In the genomic region with DNA sequence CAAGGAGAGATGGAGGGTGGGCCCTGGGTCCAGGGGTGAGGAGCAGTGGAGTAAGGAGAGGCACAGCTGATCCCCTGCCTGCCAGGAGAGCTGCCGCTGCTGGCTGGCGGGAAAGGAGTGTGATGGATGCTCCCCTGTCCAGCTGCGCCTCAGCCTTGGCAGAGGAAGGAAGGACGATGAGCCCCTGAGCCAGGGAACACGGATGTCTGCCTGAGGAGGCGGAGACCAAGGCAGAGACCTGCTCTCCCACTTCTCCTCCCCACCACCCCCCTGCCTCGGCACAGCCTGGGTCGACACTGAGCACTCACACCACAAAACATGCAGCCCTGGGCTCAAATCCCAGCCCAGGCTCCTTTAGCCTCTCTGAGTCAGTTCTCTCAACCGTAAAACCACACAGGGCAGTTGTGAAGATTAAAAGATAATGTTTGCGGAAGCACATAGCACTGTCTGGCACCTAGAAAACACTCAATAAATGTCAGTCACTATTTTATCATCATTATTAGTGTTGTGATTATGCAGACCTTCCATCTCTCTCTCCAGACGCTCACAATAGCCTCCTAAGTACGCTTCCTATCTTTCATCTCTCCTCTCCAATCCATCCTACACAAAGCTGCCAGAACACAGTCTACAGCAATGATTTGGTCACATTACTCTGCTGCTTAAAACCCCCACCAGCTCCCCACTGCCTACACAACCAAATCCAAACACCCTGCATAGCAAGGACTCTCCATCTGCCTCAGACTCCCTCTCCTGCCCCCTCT, we compare ENCODE assay signal across 8 cellular contexts. TPM values are rescaled to one million over a fixed set of nuclear protein-coding genes. Genes with fewer than 3 reads are reported as not detected.
DNase-seq lines count a peak whose midpoint lies in the region; ATAC-seq, FAIRE-seq and TF ChIP-seq lines count a peak whose summit lies in the region.

No MANE protein-coding gene starts in this region.

- no peaks in the 10 kb centered on the region for H4K20me1 ChIP-seq in PC-9 (ENCODE audit: insufficient read depth)

- no TSS peak for BruUV-seq in A673 (replicated peaks; lab: Mats Ljungman, UMichigan)
- no TSS peak for BruUV-seq in PC-9 (replicated peaks; lab: Mats Ljungman, UMichigan)

- no peaks in the 10 kb centered on the region for H3K9me2 ChIP-seq in PC-9 (ENCODE audit: insufficient read depth)

- H3K36me3 ChIP-seq in A673 (ENCODE audit: insufficient read depth, low read length, poor library complexity, severe bottlenecking) (no peaks in the 10 kb centered on the region), PC-9 (ENCODE audit: low read depth) (no peaks in the 10 kb centered on the region), esophagus muscularis mucosa (no peaks in the 10 kb centered on the region)

- no peak for TF ChIP-seq POLR2A in esophagus muscularis mucosa (IDR thresholded peaks at IDR 0.05; ENCODE audit: low read depth)

- H3K79me2 ChIP-seq in PC-9 (ENCODE audit: low read depth) = no peaks in the 10 kb centered on the region

- intact Hi-C loops in A673 (cut with micrococcal nuclease; ENCODE audit: unreplicated experiment) = no loop called here
- intact Hi-C loops in PC-9 (cut with micrococcal nuclease; ENCODE audit: unreplicated experiment) = no loop called here
- intact Hi-C loops in esophagus muscularis mucosa (cut with DNase I) = no loop called here

- 23% methylated on average over 9 of the region's 12 CpGs for WGBS in esophagus muscularis mucosa

- H3F3A ChIP-seq in PC-9 (ENCODE audit: insufficient read depth, low read depth) = peaks cover 43% of the 10 kb centered on the region

- no peaks in the 10 kb centered on the region for H3K9me3 ChIP-seq in A673 (ENCODE audit: low read depth, low read length, poor library complexity, severe bottlenecking)
- H3K9me3 ChIP-seq in PC-9 (ENCODE audit: insufficient read depth, low read depth) = no peaks in the 10 kb centered on the region
- no peaks in the 10 kb centered on the region for H3K9me3 ChIP-seq in esophagus muscularis mucosa

- CTCF ChIA-PET in A673 (lab: Charles Lee) (no interaction called here), PC-9 (lab: Charles Lee) (interaction anchor here (0.7 to 1.4 kb wide), 2 partner anchors 32 to 583 kb away, joined by 3 read pairs; no protein-coding TSS in a partner anchor)

- peak overlapping the region; percentile 65 for H3K4me2 ChIP-seq in PC-9

- H3K27me3 ChIP-seq in A673 (replicated peaks; ENCODE audit: insufficient read depth, low read depth, low read length, poor library complexity) (peaks cover 58% of the 10 kb centered on the region), PC-9 (ENCODE audit: insufficient read depth, low read depth) (no peaks in the 10 kb centered on the region), esophagus muscularis mucosa (no peaks in the 10 kb centered on the region)

- H3K4me1 ChIP-seq in A673 (ENCODE audit: insufficient read depth, low read length, poor library complexity, severe bottlenecking) = peaks cover 5% of the 10 kb centered on the region
- H3K4me1 ChIP-seq in PC-9 (replicated peaks; ENCODE audit: insufficient read depth) = peaks cover 58% of the 10 kb centered on the region
- peaks cover 24 to 37% (median 36%) of the 10 kb centered on the region in 4 donors for H3K4me1 ChIP-seq in esophagus muscularis mucosa

- H3K4me3 ChIP-seq in A673 (ENCODE audit: low read depth, low read length, poor library complexity, severe bottlenecking) (no peak overlapping the region), PC-9 (peak overlapping the region; percentile 32; the same call in 1 of the 2 replicates), esophagus muscularis mucosa (no peak overlapping the region)

- no peak for FAIRE-seq in frontal cortex (lab: Jason Lieb, UNC)

- POLR2A ChIA-PET in A673 (lab: Charles Lee; ENCODE audit: low non-redundant PET) (no interaction called here), PC-9 (lab: Charles Lee; ENCODE audit: unreplicated experiment) (interaction anchor here (0.5 to 0.7 kb wide), 3 partner anchors 182 to 490 kb away, joined by 3 to 4 read pairs (median 4); partner anchors contain the start of gene HSPBAP1)

- TF ChIP-seq CTCF in A673 (conservative IDR thresholded peaks at IDR 0.05; ENCODE audit: low read depth, low read length) (no peak), PC-9 (conservative IDR thresholded peaks at IDR 0.05) (no peak), esophagus muscularis mucosa (IDR thresholded peaks at IDR 0.05) (no peak)

- ATAC-seq in GM18502 (IDR thresholded peaks at IDR 0.05; ENCODE audit: poor library complexity, unreplicated experiment) (peak; percentile 75), HG03196 (IDR thresholded peaks at IDR 0.05; ENCODE audit: unreplicated experiment) (peak; percentile 45)

- no peak overlapping the region for H2AFZ ChIP-seq in PC-9

- TF ChIP-seq EP300 in esophagus muscularis mucosa (IDR thresholded peaks at IDR 0.05) = no peak

- H3K27ac ChIP-seq in A673 (ENCODE audit: low read depth, low read length, poor library complexity, severe bottlenecking) = no peak overlapping the region
- H3K27ac ChIP-seq in PC-9 = peak overlapping the region; percentile 53
- peak overlapping the region; percentile 10 to 65 (median 34) for H3K27ac ChIP-seq in esophagus muscularis mucosa (replicated peaks in 1 of 4)

- DNase-seq in A673 (ENCODE audit: low spot score) (peak; percentile 36), PC-9 (peak; percentile 87 to 94), esophagus muscularis mucosa (ENCODE audit: extremely low spot score) (no peak), renal cortical epithelial cell (ENCODE audit: low read depth) (peak; percentile 82), frontal cortex (ENCODE audit: low spot score in 2 of 2) (no peak), cerebellar cortex (ENCODE audit: low spot score) (no peak)

RNA-seq across cellular contexts. Expression of gene SEMA5B, which starts 52.2 kb away (rescaled TPM):
- total RNA-seq in A673 (2021) = 7.6 and 9.2 TPM in 2 replicates
- not detected in 2 replicates for total RNA-seq in PC-9 (2021)
- total RNA-seq in esophagus muscularis mucosa = 1 to 10 TPM in 1 of 4 donors, under 1 TPM in 3; under 0.01 to 1.6 (median 0.34) TPM
- 3.6 TPM in 1 of 2 replicates, not detected in the other for total RNA-seq in renal cortical epithelial cell
- 9.0 TPM for total RNA-seq in frontal cortex

Comparison
In these comparisons a context has a peak if more than half of its experiments do, and no peak if none do; other contexts are left out.
1. DNase-seq: peak in A673 (single experiment), PC-9 (2 of 2) and renal cortical epithelial cell (single experiment); none in esophagus muscularis mucosa (single experiment), frontal cortex (0 of 2) and cerebellar cortex (single experiment).